In genomic region chr6:168333471-168333870, GRCh38 we compare ENCODE assay signal across 1 cellular context.
TF ChIP-seq lines count a peak whose summit lies in the region.

No MANE protein-coding gene starts in this region.

TF ChIP-seq in GM23338, 12 proteins besides CTCF, POLR2A, EP300 and RAD21:
- TF ChIP-seq ZNF462 (CRISPR knock-in tag; IDR thresholded peaks at IDR 0.05) (no peak), POLR2AphosphoS5 (IDR thresholded peaks at IDR 0.05; ENCODE audit: low read depth) (no peak), REST (IDR thresholded peaks at IDR 0.05; ENCODE audit: unreplicated experiment) (no peak), EZH2phosphoT487 (IDR thresholded peaks at IDR 0.05; ENCODE audit: unreplicated experiment) (no peak), ZNF331 (CRISPR knock-in tag; IDR thresholded peaks at IDR 0.05; ENCODE audit: low read depth) (no peak), EZH2 (IDR thresholded peaks at IDR 0.05; ENCODE audit: low read depth, unreplicated experiment) (no peak), NANOG (IDR thresholded peaks at IDR 0.05; ENCODE audit: borderline replicate concordance) (no peak), CREB1 (CRISPR knock-in tag; IDR thresholded peaks at IDR 0.05; ENCODE audit: low read depth) (no peak), JUNB (IDR thresholded peaks at IDR 0.05; ENCODE audit: unreplicated experiment) (no peak), ETS1 (IDR thresholded peaks at IDR 0.05) (no peak), STAT1 (IDR thresholded peaks at IDR 0.05; ENCODE audit: unreplicated experiment) (no peak)
